In genomic region chr7:2369139-2369538, GRCh38 we compare ENCODE assay signal across 23 cellular contexts.
"Had no signal": no experiment of that assay in that cellular context is flagged by ENCODE, and none has a peak within 500 bp of the region (broad histone marks: within the 10 kb centered on the region; RNA-seq: fewer than 3 reads in every experiment).

No MANE protein-coding gene starts in this region.

- H3K4me1 ChIP-seq: SJCRH30 had no signal

- H3K27me3 ChIP-seq: SJCRH30 had no signal

- ATAC-seq: Panc1, Right ventricle myocardium inferior, SK-N-SH treated with all-trans-retinoic acid at 6 μM for 48 hours had no signal

- H3K4me3 ChIP-seq: SJCRH30 had no signal

- H3K9me3 ChIP-seq: SJCRH30 had no signal

- DNase-seq: Karpas-422, KG1, MM.1S, NCI-H1048, NCI-H1105, NCI-H1417, NCI-H146, NCI-H1694 treated with DMSO at 0.1 percent for 48 hours, NCI-H1930, NCI-H2081, NCI-H2107, NCI-H2171, NCI-H226, NCI-H446, NCI-H510A, NCI-H524 treated with DMSO at 0.1 percent for 48 hours, NCI-H69, NCI-H774, SHP77 treated with DMSO at 0.1 percent for 48 hours, SJCRH30 had no signal

- H3K27ac ChIP-seq: SJCRH30 had no signal
